19 cellular contexts compared by ENCODE assay signal in genomic region chr1:30890502-30891222, GRCh38. TPM values are rescaled to one million over a fixed set of nuclear protein-coding genes. Genes with fewer than 3 reads are reported as not detected.
"Had no signal": no experiment of that assay in that cellular context is flagged by ENCODE, and none has a peak within 500 bp of the region (broad histone marks: within the 10 kb centered on the region; RNA-seq: fewer than 3 reads in every experiment).

No MANE protein-coding gene starts in this region.

- ATAC-seq: activated CD4-positive, alpha-beta T cell treated with anti-CD3 and anti-CD28 coated beads for 36 hours; gastrocnemius medialis; heart left ventricle; left ventricle myocardium superior; naive thymus-derived CD8-positive, alpha-beta T cell had no signal

- H3K36me3 ChIP-seq: gastrocnemius medialis, heart left ventricle, thoracic aorta had no signal

- H3K4me3 ChIP-seq: gastrocnemius medialis, heart left ventricle, thoracic aorta had no signal

- H3K27ac ChIP-seq: epithelial cell of prostate, gastrocnemius medialis had no signal

- DNase-seq: activated CD4-positive, alpha-beta T cell treated with anti-CD3 and anti-CD28 coated beads for 36 hours; activated CD4-positive, alpha-beta T cell treated with anti-CD3 and anti-CD28 coated beads, Interleukin-2, amount 50 U/mL, for 48 hours; activated gamma-delta T cell; caudate nucleus; endodermal cell; gastrocnemius medialis; heart left ventricle; kidney glomerular epithelial cell; left ventricle myocardium superior; mesendoderm; naive thymus-derived CD8-positive, alpha-beta T cell; small intestine; stimulated activated CD4-positive, alpha-beta T cell treated with anti-CD3 and anti-CD28 coated beads, Interleukin-4, amount 100 ng/mL, for 1 hour; SW 1271; T-helper 2 cell had no signal

- H3K9me3 Mint-ChIP-seq: activated naive CD4-positive, alpha-beta T cell treated with anti-CD3 and anti-CD28 coated beads, Interleukin-2, amount 50 U/mL, for 24 hours; endodermal cell; naive thymus-derived CD8-positive, alpha-beta T cell had no signal

- FAIRE-seq: colon, small intestine had no signal

- H3K27ac Mint-ChIP-seq: activated CD4-positive, alpha-beta T cell treated with anti-CD3 and anti-CD28 coated beads for 36 hours; activated naive CD4-positive, alpha-beta T cell treated with anti-CD3 and anti-CD28 coated beads, Interleukin-2, amount 50 U/mL, for 24 hours; endodermal cell; naive thymus-derived CD8-positive, alpha-beta T cell had no signal

- H3K9me3 ChIP-seq: gastrocnemius medialis, heart left ventricle, thoracic aorta had no signal

- H3K36me3 Mint-ChIP-seq: activated naive CD4-positive, alpha-beta T cell treated with anti-CD3 and anti-CD28 coated beads, Interleukin-2, amount 50 U/mL, for 24 hours; naive thymus-derived CD8-positive, alpha-beta T cell had no signal

- H3K27me3 ChIP-seq: gastrocnemius medialis, heart left ventricle had no signal

RNA-seq across cellular contexts. Expression of gene SDC3, which starts 17.9 kb away (rescaled TPM):
- polyA plus RNA-seq: naive thymus-derived CD8-positive, alpha-beta T cell had no signal
